ENCODE assay signal across 1 cellular context in the genomic region with DNA sequence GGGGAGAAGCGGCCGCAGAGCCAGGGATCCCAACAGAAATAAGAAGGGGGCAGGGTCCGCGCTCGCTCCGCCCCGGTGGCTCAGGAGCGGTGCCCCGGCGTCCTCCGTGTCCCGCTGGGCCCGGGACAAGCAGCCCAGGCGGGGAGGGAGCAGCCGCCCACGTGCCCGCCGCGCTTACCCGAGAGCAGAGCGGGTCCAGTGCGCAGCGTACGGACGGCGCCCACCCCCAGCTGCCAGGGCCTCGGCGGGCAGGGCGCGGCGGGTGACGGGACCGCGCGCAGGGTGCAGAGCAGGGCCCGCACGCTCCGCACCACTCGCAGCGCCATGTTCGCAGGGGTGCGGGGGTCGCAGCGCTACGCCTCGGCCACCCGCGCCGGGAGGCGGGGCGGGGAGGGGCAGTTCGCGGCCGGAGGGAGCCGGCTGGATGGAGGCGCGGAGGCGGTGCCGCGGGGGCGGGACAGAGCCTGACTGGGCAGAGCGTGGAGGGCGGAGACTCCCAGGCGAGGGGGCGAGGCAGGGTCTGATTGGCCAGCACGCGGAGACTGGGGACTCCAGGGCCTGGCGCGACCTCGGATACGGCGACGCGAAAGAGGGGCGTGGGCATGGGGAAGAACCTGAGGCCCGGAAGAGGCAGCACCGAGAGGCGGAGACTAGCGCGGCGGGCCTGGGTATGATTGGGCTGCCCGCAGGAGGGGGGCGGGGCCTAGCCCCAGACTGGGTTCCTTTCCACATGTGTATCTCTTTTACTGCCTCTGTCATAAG.
TF ChIP-seq lines count a peak whose summit lies in the region.

A gene (minus strand): TSS at position 443 of the 762 bp plus-strand sequence. CDS start 117 bp downstream, at position 326.

TF ChIP-seq in WTC11, 78 proteins besides CTCF, POLR2A, EP300 and RAD21 (continued from another document and continues in another):
- no peak for TF ChIP-seq CREB1 (CRISPR knock-in tag; IDR thresholded peaks at IDR 0.05)
- TF ChIP-seq ZNF219 (CRISPR knock-in tag; IDR thresholded peaks at IDR 0.05; ENCODE audit: borderline replicate concordance), result no peak
- TF ChIP-seq EMX1 (CRISPR knock-in tag; IDR thresholded peaks at IDR 0.05), result no peak
- TF ChIP-seq SP1 (CRISPR knock-in tag; conservative IDR thresholded peaks at IDR 0.05), result peak; percentile 94
- no peak for TF ChIP-seq PRRX2 (CRISPR knock-in tag; IDR thresholded peaks at IDR 0.05)
- TF ChIP-seq ESRRA (CRISPR knock-in tag; IDR thresholded peaks at IDR 0.05; ENCODE audit: borderline replicate concordance), result peak; percentile 68
- TF ChIP-seq NR2C2 (CRISPR knock-in tag; IDR thresholded peaks at IDR 0.05), result no peak
- TF ChIP-seq, protein P1, sequence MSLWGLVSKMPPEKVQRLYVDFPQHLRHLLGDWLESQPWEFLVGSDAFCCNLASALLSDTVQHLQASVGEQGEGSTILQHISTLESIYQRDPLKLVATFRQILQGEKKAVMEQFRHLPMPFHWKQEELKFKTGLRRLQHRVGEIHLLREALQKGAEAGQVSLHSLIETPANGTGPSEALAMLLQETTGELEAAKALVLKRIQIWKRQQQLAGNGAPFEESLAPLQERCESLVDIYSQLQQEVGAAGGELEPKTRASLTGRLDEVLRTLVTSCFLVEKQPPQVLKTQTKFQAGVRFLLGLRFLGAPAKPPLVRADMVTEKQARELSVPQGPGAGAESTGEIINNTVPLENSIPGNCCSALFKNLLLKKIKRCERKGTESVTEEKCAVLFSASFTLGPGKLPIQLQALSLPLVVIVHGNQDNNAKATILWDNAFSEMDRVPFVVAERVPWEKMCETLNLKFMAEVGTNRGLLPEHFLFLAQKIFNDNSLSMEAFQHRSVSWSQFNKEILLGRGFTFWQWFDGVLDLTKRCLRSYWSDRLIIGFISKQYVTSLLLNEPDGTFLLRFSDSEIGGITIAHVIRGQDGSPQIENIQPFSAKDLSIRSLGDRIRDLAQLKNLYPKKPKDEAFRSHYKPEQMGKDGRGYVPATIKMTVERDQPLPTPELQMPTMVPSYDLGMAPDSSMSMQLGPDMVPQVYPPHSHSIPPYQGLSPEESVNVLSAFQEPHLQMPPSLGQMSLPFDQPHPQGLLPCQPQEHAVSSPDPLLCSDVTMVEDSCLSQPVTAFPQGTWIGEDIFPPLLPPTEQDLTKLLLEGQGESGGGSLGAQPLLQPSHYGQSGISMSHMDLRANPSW (CRISPR knock-in tag; conservative IDR thresholded peaks at IDR 0.05; ENCODE audit: low read depth), result no peak
- no peak for TF ChIP-seq FOXJ3 (CRISPR knock-in tag; IDR thresholded peaks at IDR 0.05; ENCODE audit: borderline replicate concordance)
- TF ChIP-seq, protein P2, sequence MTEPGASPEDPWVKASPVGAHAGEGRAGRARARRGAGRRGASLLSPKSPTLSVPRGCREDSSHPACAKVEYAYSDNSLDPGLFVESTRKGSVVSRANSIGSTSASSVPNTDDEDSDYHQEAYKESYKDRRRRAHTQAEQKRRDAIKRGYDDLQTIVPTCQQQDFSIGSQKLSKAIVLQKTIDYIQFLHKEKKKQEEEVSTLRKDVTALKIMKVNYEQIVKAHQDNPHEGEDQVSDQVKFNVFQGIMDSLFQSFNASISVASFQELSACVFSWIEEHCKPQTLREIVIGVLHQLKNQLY (CRISPR knock-in tag; IDR thresholded peaks at IDR 0.05), result no peak
- TF ChIP-seq GRHL2 (CRISPR knock-in tag; IDR thresholded peaks at IDR 0.05; ENCODE audit: insufficient replicate concordance, severe bottlenecking), result no peak
- TF ChIP-seq, protein P3, sequence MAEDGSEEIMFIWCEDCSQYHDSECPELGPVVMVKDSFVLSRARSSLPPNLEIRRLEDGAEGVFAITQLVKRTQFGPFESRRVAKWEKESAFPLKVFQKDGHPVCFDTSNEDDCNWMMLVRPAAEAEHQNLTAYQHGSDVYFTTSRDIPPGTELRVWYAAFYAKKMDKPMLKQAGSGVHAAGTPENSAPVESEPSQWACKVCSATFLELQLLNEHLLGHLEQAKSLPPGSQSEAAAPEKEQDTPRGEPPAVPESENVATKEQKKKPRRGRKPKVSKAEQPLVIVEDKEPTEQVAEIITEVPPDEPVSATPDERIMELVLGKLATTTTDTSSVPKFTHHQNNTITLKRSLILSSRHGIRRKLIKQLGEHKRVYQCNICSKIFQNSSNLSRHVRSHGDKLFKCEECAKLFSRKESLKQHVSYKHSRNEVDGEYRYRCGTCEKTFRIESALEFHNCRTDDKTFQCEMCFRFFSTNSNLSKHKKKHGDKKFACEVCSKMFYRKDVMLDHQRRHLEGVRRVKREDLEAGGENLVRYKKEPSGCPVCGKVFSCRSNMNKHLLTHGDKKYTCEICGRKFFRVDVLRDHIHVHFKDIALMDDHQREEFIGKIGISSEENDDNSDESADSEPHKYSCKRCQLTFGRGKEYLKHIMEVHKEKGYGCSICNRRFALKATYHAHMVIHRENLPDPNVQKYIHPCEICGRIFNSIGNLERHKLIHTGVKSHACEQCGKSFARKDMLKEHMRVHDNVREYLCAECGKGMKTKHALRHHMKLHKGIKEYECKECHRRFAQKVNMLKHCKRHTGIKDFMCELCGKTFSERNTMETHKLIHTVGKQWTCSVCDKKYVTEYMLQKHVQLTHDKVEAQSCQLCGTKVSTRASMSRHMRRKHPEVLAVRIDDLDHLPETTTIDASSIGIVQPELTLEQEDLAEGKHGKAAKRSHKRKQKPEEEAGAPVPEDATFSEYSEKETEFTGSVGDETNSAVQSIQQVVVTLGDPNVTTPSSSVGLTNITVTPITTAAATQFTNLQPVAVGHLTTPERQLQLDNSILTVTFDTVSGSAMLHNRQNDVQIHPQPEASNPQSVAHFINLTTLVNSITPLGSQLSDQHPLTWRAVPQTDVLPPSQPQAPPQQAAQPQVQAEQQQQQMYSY (CRISPR knock-in tag; IDR thresholded peaks at IDR 0.05), result 0 out of 2 replicates have a peak, but pooled peaks have one; percentile 23
- peak; percentile 82 for TF ChIP-seq FOXP1 (CRISPR knock-in tag; IDR thresholded peaks at IDR 0.05; ENCODE audit: borderline replicate concordance)
- TF ChIP-seq, protein P4, sequence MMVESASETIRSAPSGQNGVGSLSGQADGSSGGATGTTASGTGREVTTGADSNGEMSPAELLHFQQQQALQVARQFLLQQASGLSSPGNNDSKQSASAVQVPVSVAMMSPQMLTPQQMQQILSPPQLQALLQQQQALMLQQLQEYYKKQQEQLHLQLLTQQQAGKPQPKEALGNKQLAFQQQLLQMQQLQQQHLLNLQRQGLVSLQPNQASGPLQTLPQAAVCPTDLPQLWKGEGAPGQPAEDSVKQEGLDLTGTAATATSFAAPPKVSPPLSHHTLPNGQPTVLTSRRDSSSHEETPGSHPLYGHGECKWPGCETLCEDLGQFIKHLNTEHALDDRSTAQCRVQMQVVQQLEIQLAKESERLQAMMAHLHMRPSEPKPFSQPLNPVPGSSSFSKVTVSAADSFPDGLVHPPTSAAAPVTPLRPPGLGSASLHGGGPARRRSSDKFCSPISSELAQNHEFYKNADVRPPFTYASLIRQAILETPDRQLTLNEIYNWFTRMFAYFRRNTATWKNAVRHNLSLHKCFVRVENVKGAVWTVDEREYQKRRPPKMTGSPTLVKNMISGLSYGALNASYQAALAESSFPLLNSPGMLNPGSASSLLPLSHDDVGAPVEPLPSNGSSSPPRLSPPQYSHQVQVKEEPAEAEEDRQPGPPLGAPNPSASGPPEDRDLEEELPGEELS (CRISPR knock-in tag; IDR thresholded peaks at IDR 0.05), result peak; percentile 76; the same call in 1 of the 2 replicates
- 0 out of 2 replicates have a peak, but pooled peaks have one; percentile 31 for TF ChIP-seq FOXK1 (CRISPR knock-in tag; IDR thresholded peaks at IDR 0.05)
- no peak for TF ChIP-seq RORB (CRISPR knock-in tag; IDR thresholded peaks at IDR 0.05)
- peak; percentile 39; the same call in 1 of the 2 replicates for TF ChIP-seq TP53 (CRISPR knock-in tag; IDR thresholded peaks at IDR 0.05)
- TF ChIP-seq ZNF317 (CRISPR knock-in tag; IDR thresholded peaks at IDR 0.05; ENCODE audit: borderline replicate concordance, low read depth), result no peak; the same call in 1 of the 2 replicates
- TF ChIP-seq, protein P5, sequence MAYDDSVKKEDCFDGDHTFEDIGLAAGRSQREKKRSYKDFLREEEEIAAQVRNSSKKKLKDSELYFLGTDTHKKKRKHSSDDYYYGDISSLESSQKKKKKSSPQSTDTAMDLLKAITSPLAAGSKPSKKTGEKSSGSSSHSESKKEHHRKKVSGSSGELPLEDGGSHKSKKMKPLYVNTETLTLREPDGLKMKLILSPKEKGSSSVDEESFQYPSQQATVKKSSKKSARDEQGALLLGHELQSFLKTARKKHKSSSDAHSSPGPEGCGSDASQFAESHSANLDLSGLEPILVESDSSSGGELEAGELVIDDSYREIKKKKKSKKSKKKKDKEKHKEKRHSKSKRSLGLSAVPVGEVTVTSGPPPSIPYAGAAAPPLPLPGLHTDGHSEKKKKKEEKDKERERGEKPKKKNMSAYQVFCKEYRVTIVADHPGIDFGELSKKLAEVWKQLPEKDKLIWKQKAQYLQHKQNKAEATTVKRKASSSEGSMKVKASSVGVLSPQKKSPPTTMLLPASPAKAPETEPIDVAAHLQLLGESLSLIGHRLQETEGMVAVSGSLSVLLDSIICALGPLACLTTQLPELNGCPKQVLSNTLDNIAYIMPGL (CRISPR knock-in tag; IDR thresholded peaks at IDR 0.05), result peak; percentile 73; the same call in 1 of the 2 replicates
- TF ChIP-seq JAZF1 (CRISPR knock-in tag; IDR thresholded peaks at IDR 0.05), result no peak
- no peak; the same call in 1 of the 2 replicates for TF ChIP-seq JUN (CRISPR knock-in tag; IDR thresholded peaks at IDR 0.05)
- TF ChIP-seq, protein P6, sequence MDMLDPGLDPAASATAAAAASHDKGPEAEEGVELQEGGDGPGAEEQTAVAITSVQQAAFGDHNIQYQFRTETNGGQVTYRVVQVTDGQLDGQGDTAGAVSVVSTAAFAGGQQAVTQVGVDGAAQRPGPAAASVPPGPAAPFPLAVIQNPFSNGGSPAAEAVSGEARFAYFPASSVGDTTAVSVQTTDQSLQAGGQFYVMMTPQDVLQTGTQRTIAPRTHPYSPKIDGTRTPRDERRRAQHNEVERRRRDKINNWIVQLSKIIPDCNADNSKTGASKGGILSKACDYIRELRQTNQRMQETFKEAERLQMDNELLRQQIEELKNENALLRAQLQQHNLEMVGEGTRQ (CRISPR knock-in tag; IDR thresholded peaks at IDR 0.05), result peak; percentile 74
- TF ChIP-seq GABPB1 (CRISPR knock-in tag; IDR thresholded peaks at IDR 0.05), result no peak; the same call in 1 of the 2 replicates
- TF ChIP-seq, protein P7, sequence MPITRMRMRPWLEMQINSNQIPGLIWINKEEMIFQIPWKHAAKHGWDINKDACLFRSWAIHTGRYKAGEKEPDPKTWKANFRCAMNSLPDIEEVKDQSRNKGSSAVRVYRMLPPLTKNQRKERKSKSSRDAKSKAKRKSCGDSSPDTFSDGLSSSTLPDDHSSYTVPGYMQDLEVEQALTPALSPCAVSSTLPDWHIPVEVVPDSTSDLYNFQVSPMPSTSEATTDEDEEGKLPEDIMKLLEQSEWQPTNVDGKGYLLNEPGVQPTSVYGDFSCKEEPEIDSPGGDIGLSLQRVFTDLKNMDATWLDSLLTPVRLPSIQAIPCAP (CRISPR knock-in tag; IDR thresholded peaks at IDR 0.05), result 0 out of 2 replicates have a peak, but pooled peaks have one; percentile 43
- TF ChIP-seq, protein P8, sequence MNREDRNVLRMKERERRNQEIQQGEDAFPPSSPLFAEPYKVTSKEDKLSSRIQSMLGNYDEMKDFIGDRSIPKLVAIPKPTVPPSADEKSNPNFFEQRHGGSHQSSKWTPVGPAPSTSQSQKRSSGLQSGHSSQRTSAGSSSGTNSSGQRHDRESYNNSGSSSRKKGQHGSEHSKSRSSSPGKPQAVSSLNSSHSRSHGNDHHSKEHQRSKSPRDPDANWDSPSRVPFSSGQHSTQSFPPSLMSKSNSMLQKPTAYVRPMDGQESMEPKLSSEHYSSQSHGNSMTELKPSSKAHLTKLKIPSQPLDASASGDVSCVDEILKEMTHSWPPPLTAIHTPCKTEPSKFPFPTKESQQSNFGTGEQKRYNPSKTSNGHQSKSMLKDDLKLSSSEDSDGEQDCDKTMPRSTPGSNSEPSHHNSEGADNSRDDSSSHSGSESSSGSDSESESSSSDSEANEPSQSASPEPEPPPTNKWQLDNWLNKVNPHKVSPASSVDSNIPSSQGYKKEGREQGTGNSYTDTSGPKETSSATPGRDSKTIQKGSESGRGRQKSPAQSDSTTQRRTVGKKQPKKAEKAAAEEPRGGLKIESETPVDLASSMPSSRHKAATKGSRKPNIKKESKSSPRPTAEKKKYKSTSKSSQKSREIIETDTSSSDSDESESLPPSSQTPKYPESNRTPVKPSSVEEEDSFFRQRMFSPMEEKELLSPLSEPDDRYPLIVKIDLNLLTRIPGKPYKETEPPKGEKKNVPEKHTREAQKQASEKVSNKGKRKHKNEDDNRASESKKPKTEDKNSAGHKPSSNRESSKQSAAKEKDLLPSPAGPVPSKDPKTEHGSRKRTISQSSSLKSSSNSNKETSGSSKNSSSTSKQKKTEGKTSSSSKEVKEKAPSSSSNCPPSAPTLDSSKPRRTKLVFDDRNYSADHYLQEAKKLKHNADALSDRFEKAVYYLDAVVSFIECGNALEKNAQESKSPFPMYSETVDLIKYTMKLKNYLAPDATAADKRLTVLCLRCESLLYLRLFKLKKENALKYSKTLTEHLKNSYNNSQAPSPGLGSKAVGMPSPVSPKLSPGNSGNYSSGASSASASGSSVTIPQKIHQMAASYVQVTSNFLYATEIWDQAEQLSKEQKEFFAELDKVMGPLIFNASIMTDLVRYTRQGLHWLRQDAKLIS (CRISPR knock-in tag; IDR thresholded peaks at IDR 0.05; ENCODE audit: borderline replicate concordance), result no peak
- TF ChIP-seq TCF7 (CRISPR knock-in tag; IDR thresholded peaks at IDR 0.05; ENCODE audit: low read depth), result no peak
- peak; percentile 47; the same call in 1 of the 2 replicates for TF ChIP-seq RELA (CRISPR knock-in tag; IDR thresholded peaks at IDR 0.05; ENCODE audit: borderline replicate concordance)
- no peak for TF ChIP-seq MXD4 (CRISPR knock-in tag; IDR thresholded peaks at IDR 0.05; ENCODE audit: borderline replicate concordance)
- TF ChIP-seq, protein P9, sequence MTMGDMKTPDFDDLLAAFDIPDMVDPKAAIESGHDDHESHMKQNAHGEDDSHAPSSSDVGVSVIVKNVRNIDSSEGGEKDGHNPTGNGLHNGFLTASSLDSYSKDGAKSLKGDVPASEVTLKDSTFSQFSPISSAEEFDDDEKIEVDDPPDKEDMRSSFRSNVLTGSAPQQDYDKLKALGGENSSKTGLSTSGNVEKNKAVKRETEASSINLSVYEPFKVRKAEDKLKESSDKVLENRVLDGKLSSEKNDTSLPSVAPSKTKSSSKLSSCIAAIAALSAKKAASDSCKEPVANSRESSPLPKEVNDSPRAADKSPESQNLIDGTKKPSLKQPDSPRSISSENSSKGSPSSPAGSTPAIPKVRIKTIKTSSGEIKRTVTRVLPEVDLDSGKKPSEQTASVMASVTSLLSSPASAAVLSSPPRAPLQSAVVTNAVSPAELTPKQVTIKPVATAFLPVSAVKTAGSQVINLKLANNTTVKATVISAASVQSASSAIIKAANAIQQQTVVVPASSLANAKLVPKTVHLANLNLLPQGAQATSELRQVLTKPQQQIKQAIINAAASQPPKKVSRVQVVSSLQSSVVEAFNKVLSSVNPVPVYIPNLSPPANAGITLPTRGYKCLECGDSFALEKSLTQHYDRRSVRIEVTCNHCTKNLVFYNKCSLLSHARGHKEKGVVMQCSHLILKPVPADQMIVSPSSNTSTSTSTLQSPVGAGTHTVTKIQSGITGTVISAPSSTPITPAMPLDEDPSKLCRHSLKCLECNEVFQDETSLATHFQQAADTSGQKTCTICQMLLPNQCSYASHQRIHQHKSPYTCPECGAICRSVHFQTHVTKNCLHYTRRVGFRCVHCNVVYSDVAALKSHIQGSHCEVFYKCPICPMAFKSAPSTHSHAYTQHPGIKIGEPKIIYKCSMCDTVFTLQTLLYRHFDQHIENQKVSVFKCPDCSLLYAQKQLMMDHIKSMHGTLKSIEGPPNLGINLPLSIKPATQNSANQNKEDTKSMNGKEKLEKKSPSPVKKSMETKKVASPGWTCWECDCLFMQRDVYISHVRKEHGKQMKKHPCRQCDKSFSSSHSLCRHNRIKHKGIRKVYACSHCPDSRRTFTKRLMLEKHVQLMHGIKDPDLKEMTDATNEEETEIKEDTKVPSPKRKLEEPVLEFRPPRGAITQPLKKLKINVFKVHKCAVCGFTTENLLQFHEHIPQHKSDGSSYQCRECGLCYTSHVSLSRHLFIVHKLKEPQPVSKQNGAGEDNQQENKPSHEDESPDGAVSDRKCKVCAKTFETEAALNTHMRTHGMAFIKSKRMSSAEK (CRISPR knock-in tag; IDR thresholded peaks at IDR 0.05; ENCODE audit: borderline replicate concordance), result no peak
